Comparison of ENCODE assay signal across 21 cellular contexts in the genomic region with DNA sequence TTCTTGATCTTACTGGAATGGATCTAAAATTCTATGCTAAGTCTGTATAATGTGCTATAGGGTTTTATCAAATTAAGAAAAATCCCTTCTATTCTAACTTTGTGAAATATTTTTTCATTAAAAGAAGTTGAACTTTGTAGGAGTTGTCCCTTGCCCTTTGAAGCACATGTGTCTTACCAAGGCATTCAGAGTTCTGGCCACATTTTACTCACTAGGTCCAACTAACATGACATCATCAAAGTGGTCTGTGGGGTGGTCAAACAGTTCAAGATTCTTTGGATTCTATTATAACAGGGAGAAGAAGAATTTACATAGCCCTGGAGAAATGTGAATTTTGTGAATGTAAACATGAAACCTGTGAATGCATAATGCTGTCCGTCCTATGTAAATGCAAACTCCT.
"Had no signal": no experiment of that assay in that cellular context is flagged by ENCODE, and none has a peak within 500 bp of the region (broad histone marks: within the 10 kb centered on the region; RNA-seq: fewer than 3 reads in every experiment).

No MANE protein-coding gene starts in this region.

- H3K9me3 ChIP-seq: SK-N-SH had no signal

- H3K36me3 Mint-ChIP-seq: T-cell had no signal

- DNase-seq: IMR-90, Kasumi-1, MM.1S, NCI-H1092 treated with DMSO at 0.1 percent for 48 hours, NCI-H1436, NCI-H187, NCI-H2029, NCI-H2081 treated with DMSO at 0.1 percent for 48 hours, NCI-H2171, NCI-H226, NCI-H446, NCI-H510A, NCI-H526, PC-3, SHP77, SK-N-SH, SW 1271, T-cell had no signal

- H3K4me2 ChIP-seq: KMS-11, SK-N-SH had no signal

- H3K4me3 Mint-ChIP-seq: T-cell had no signal

- H3K9me3 Mint-ChIP-seq: T-cell had no signal

- H3K9me2 ChIP-seq: SK-N-SH had no signal

- H3K9ac ChIP-seq: KMS-11, SK-N-SH had no signal

- H3K27ac ChIP-seq: KMS-11, RWPE1 had no signal

- ATAC-seq: Panc1, PC-3, T-cell had no signal

- H3K27ac Mint-ChIP-seq: T-cell had no signal

- H3K4me1 Mint-ChIP-seq: T-cell had no signal
